In the genomic region with DNA sequence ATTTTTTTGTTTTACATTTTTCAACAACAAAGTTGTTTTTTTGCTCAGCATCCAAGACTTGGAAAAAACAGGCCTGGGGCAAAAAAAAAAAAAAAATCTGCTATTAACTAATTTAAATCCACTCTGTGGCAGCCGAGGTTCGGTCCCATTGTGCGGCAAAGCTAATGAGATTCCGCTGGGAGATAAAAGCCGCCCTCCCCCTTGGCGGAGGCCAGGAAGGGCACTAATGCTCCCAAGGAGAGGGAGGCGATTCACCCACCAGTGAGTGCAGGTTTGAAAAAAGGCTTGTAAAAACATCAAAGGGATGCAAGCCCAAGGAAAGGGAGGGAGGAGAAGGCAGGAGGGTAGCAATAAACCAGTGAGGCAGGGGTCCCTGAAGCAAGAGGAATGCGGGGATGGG, we compare ENCODE assay signal across 25 cellular contexts.
DNase-seq lines count a peak whose midpoint lies in the region; ATAC-seq and TF ChIP-seq lines count a peak whose summit lies in the region.
"Had no signal": no experiment of that assay in that cellular context is flagged by ENCODE, and none has a peak within 500 bp of the region (broad histone marks: within the 10 kb centered on the region; RNA-seq: fewer than 3 reads in every experiment).

No MANE protein-coding gene starts in this region.

- H4K20me1 ChIP-seq in GM23338 (replicated peaks; ENCODE audit: insufficient read depth), result no peaks in the 10 kb centered on the region; the same call in none of the 2 replicates

- ATAC-seq in GM23338 (peak; percentile 78), left ventricle myocardium superior (no peak)
- ATAC-seq: GM12878; HCT116; stimulated activated memory B cell treated with anti-CD40 and anti-IgM and Interleukin-4, amounts not matched to agents 10 μg/mL and 1 μg/mL and 100 μg/mL, for 72 hours; T-helper 17 cell had no signal

- no peak overlapping the region for H2AFZ ChIP-seq in GM23338
- H2AFZ ChIP-seq: PC-9 had no signal

- H3K4me3 Mint-ChIP-seq in GM23338 (peak overlapping the region; percentile 28; the same call in 2 of the 3 replicates), endodermal cell (no peak overlapping the region), nephron progenitor cell (no peak overlapping the region)
- no peak overlapping the region for H3K4me3 Mint-ChIP-seq in activated T-cell treated with anti-CD3 and anti-CD28 coated beads, Interleukin-2, amount 50 U/mL, for 24 hours
- H3K4me3 Mint-ChIP-seq: activated CD4-positive, alpha-beta memory T cell treated with anti-CD3 and anti-CD28 coated beads for 36 hours; activated naive CD4-positive, alpha-beta T cell treated with anti-CD3 and anti-CD28 coated beads, Interleukin-2, amount 10 ng/mL, durations not matched to agents 7 days and 5 days; B cell; CD8-positive, alpha-beta memory T cell; naive B cell; stimulated activated memory B cell treated with anti-CD40 and anti-IgM and Interleukin-4, amounts not matched to agents 10 μg/mL and 1 μg/mL and 100 μg/mL, for 72 hours; T-helper 17 cell; type B pancreatic cell had no signal

- H3K4me2 ChIP-seq in GM23338, result peak overlapping the region; percentile 28
- H3K4me2 ChIP-seq: PC-9 had no signal

- H3K9ac ChIP-seq in NT2/D1 (ENCODE audit: insufficient read length, low read depth), result no peak overlapping the region
- H3K9ac ChIP-seq in endodermal cell (ENCODE audit: extremely low read depth, low read length, poor library complexity, severe bottlenecking), result no peak overlapping the region

- no peaks in the 10 kb centered on the region for H3K9me2 ChIP-seq in GM23338 (ENCODE audit: insufficient read depth)

- H3K27me3 Mint-ChIP-seq in GM23338 (ENCODE audit: insufficient read depth, low read depth, poor library complexity) (peaks cover 14% of the 10 kb centered on the region), endodermal cell (ENCODE audit: insufficient read depth) (no peaks in the 10 kb centered on the region), nephron progenitor cell (ENCODE audit: low read depth, poor library complexity) (peaks cover 10% of the 10 kb centered on the region)
- no peaks in the 10 kb centered on the region for H3K27me3 Mint-ChIP-seq in activated T-cell treated with anti-CD3 and anti-CD28 coated beads, Interleukin-2, amount 50 U/mL, for 24 hours
- H3K27me3 Mint-ChIP-seq: activated CD4-positive, alpha-beta memory T cell treated with anti-CD3 and anti-CD28 coated beads for 36 hours; activated naive CD4-positive, alpha-beta T cell treated with anti-CD3 and anti-CD28 coated beads, Interleukin-2, amount 10 ng/mL, durations not matched to agents 7 days and 5 days; B cell; CD8-positive, alpha-beta memory T cell; naive B cell; stimulated activated memory B cell treated with anti-CD40 and anti-IgM and Interleukin-4, amounts not matched to agents 10 μg/mL and 1 μg/mL and 100 μg/mL, for 72 hours; T-helper 17 cell; type B pancreatic cell had no signal

- DNase-seq in GM23338 (ENCODE audit: low spot score) (peak; percentile 78), NT2/D1 (ENCODE audit: low read depth, low spot score) (peak; percentile 66), endodermal cell (peak; percentile 74), nephron progenitor cell (peak; percentile 42), left ventricle myocardium superior (no peak), ascending aorta (ENCODE audit: low spot score in 2 of 2) (no peak)
- DNase-seq in stimulated activated CD4-positive, alpha-beta T cell treated with anti-CD3 and anti-CD28 coated beads, Interleukin-1b, Interleukin-23, amount 100 ng/mL, for 48 hours, result no peak
- DNase-seq in activated T-cell treated with anti-CD3 and anti-CD28 coated beads, Interleukin-2, amount 50 U/mL, for 24 hours, result no peak
- DNase-seq: activated CD4-positive, alpha-beta memory T cell treated with anti-CD3 and anti-CD28 coated beads for 36 hours; activated CD4-positive, CD25-positive, alpha-beta regulatory T cell treated with anti-CD3 and anti-CD28 coated beads, Interleukin-2, amount 50 U/mL, for 72 hours; activated naive CD4-positive, alpha-beta T cell treated with anti-CD3 and anti-CD28 coated beads, Interleukin-2, amount 10 ng/mL, durations not matched to agents 7 days and 5 days; CD8-positive, alpha-beta memory T cell; naive B cell; NCI-H1694 treated with DMSO at 0.1 percent for 48 hours; NCI-H2171; occipital lobe; PC-9; stimulated activated CD4-positive, alpha-beta T cell treated with anti-CD3 and anti-CD28 coated beads, Interleukin-15, amount 100 ng/mL, for 24 hours; T-helper 17 cell had no signal

- H3K4me1 Mint-ChIP-seq in GM23338 (peaks cover 26% of the 10 kb centered on the region), endodermal cell (peaks cover 12% of the 10 kb centered on the region), nephron progenitor cell (peaks cover 45% of the 10 kb centered on the region)
- H3K4me1 Mint-ChIP-seq in activated T-cell treated with anti-CD3 and anti-CD28 coated beads, Interleukin-2, amount 50 U/mL, for 24 hours (ENCODE audit: low read depth), result no peaks in the 10 kb centered on the region
- H3K4me1 Mint-ChIP-seq: activated naive CD4-positive, alpha-beta T cell treated with anti-CD3 and anti-CD28 coated beads, Interleukin-2, amount 10 ng/mL, durations not matched to agents 7 days and 5 days; B cell; stimulated activated memory B cell treated with anti-CD40 and anti-IgM and Interleukin-4, amounts not matched to agents 10 μg/mL and 1 μg/mL and 100 μg/mL, for 72 hours had no signal

- H3K27me3 ChIP-seq in GM23338 (ENCODE audit: insufficient read depth) (no peaks in the 10 kb centered on the region), NT2/D1 (ENCODE audit: insufficient read depth, insufficient read length) (no peaks in the 10 kb centered on the region), endodermal cell (ENCODE audit: control insufficient read depth, insufficient read depth, low read length, poor library complexity, severe bottlenecking) (no peaks in the 10 kb centered on the region), ascending aorta (no peaks in the 10 kb centered on the region)
- H3K27me3 ChIP-seq: dorsolateral prefrontal cortex had no signal

- H3K9me3 ChIP-seq in NT2/D1 (ENCODE audit: insufficient read depth, low read length), result no peaks in the 10 kb centered on the region
- H3K9me3 ChIP-seq in endodermal cell (ENCODE audit: control insufficient read depth, low read length), result no peaks in the 10 kb centered on the region
- H3K9me3 ChIP-seq in ascending aorta, result no peaks in the 10 kb centered on the region

- TF ChIP-seq CTCF in GM23338 (conservative IDR thresholded peaks at IDR 0.05; ENCODE audit: low read depth in 2 of 2) (no peak), endodermal cell (conservative IDR thresholded peaks at IDR 0.05) (no peak), nephron progenitor cell (IDR thresholded peaks at IDR 0.05) (no peak), ascending aorta (IDR thresholded peaks at IDR 0.05) (no peak)

- intact Hi-C loops in left ventricle myocardium superior (cut with micrococcal nuclease), result no loop called here
- intact Hi-C loops in ascending aorta (cut with DNase I), result no loop called here

- H3K36me3 Mint-ChIP-seq in GM23338 (ENCODE audit: low read depth) (no peaks in the 10 kb centered on the region; the same call in 2 of the 3 replicates), endodermal cell (ENCODE audit: low read depth) (no peaks in the 10 kb centered on the region), nephron progenitor cell (ENCODE audit: low read depth) (peaks cover 5% of the 10 kb centered on the region)
- peaks cover 20% of the 10 kb centered on the region for H3K36me3 Mint-ChIP-seq in activated T-cell treated with anti-CD3 and anti-CD28 coated beads, Interleukin-2, amount 50 U/mL, for 24 hours (ENCODE audit: low read depth)
- H3K36me3 Mint-ChIP-seq: activated naive CD4-positive, alpha-beta T cell treated with anti-CD3 and anti-CD28 coated beads, Interleukin-2, amount 10 ng/mL, durations not matched to agents 7 days and 5 days; naive B cell; type B pancreatic cell had no signal

- no peaks in the 10 kb centered on the region for H3K36me3 ChIP-seq in GM23338 (ENCODE audit: insufficient read depth)
- H3K36me3 ChIP-seq in NT2/D1 (ENCODE audit: insufficient read depth, insufficient read length, low read length), result peaks cover 2% of the 10 kb centered on the region
- no peaks in the 10 kb centered on the region for H3K36me3 ChIP-seq in endodermal cell (ENCODE audit: control insufficient read depth, insufficient read depth, low read length)
- H3K36me3 ChIP-seq in ascending aorta, result peaks cover under 1 to 3% of the 10 kb centered on the region in 2 donors

- no peaks in the 10 kb centered on the region for H3K79me2 ChIP-seq in GM23338 (replicated peaks; ENCODE audit: insufficient read depth)

- H3K27ac Mint-ChIP-seq in GM23338 (no peak overlapping the region), endodermal cell (no peak overlapping the region), nephron progenitor cell (peak overlapping the region; percentile 46)
- no peak overlapping the region for H3K27ac Mint-ChIP-seq in activated T-cell treated with anti-CD3 and anti-CD28 coated beads, Interleukin-2, amount 50 U/mL, for 24 hours
- H3K27ac Mint-ChIP-seq: activated CD4-positive, alpha-beta memory T cell treated with anti-CD3 and anti-CD28 coated beads for 36 hours; activated naive CD4-positive, alpha-beta T cell treated with anti-CD3 and anti-CD28 coated beads, Interleukin-2, amount 10 ng/mL, durations not matched to agents 7 days and 5 days; B cell; CD8-positive, alpha-beta memory T cell; stimulated activated memory B cell treated with anti-CD40 and anti-IgM and Interleukin-4, amounts not matched to agents 10 μg/mL and 1 μg/mL and 100 μg/mL, for 72 hours; type B pancreatic cell had no signal

- H3K9me3 Mint-ChIP-seq in GM23338 (no peaks in the 10 kb centered on the region; the same call in 2 of the 3 replicates), endodermal cell (no peaks in the 10 kb centered on the region), nephron progenitor cell (no peaks in the 10 kb centered on the region)
- no peaks in the 10 kb centered on the region for H3K9me3 Mint-ChIP-seq in activated T-cell treated with anti-CD3 and anti-CD28 coated beads, Interleukin-2, amount 50 U/mL, for 24 hours
- H3K9me3 Mint-ChIP-seq: activated CD4-positive, alpha-beta memory T cell treated with anti-CD3 and anti-CD28 coated beads for 36 hours; activated naive CD4-positive, alpha-beta T cell treated with anti-CD3 and anti-CD28 coated beads, Interleukin-2, amount 10 ng/mL, durations not matched to agents 7 days and 5 days; CD8-positive, alpha-beta memory T cell; naive B cell; stimulated activated memory B cell treated with anti-CD40 and anti-IgM and Interleukin-4, amounts not matched to agents 10 μg/mL and 1 μg/mL and 100 μg/mL, for 72 hours; type B pancreatic cell had no signal

- H3F3A ChIP-seq in GM23338 (replicated peaks; ENCODE audit: low read depth), result 0 out of 2 replicates have a peak, but pooled peaks cover 3% of the 10 kb centered on the region

- H3K4me1 ChIP-seq in GM23338 (ENCODE audit: insufficient read depth) (peaks cover 15% of the 10 kb centered on the region), NT2/D1 (ENCODE audit: insufficient read depth, insufficient read length) (peaks cover 24% of the 10 kb centered on the region), endodermal cell (ENCODE audit: control insufficient read depth, insufficient read depth, low read length) (peaks cover 12% of the 10 kb centered on the region), ascending aorta (no peaks in the 10 kb centered on the region)

- H3K27ac ChIP-seq in GM23338 (ENCODE audit: low read depth) (no peak overlapping the region), endodermal cell (ENCODE audit: low read depth, low read length) (peak overlapping the region; percentile 2), ascending aorta (no peak overlapping the region)
- H3K27ac ChIP-seq: PC-9 had no signal

- H3K4me3 ChIP-seq in GM23338 (no peak overlapping the region), NT2/D1 (ENCODE audit: insufficient read length, low read depth) (no peak overlapping the region), endodermal cell (ENCODE audit: low read length) (no peak overlapping the region), ascending aorta (no peak overlapping the region)
- H3K4me3 ChIP-seq: dorsolateral prefrontal cortex, GM12878, PC-9 had no signal

- 16 to 40% methylated on average over 3 to 8 of the region's 8 CpGs for WGBS in endodermal cell (ENCODE audit: insufficient coverage in 1 of 2, insufficient read length in 1 of 2), 2 experiments

Comparison
In these comparisons a context has a peak if more than half of its experiments do, and no peak if none do; other contexts are left out.
1. DNase-seq: peak in GM23338 (single experiment), NT2/D1 (single experiment), endodermal cell (single experiment) and nephron progenitor cell (single experiment); none in stimulated activated CD4-positive, alpha-beta T cell treated with anti-CD3 and anti-CD28 coated beads, Interleukin-1b, Interleukin-23, amount 100 ng/mL, for 48 hours (single experiment), left ventricle myocardium superior (single experiment), ascending aorta (0 of 2) and activated T-cell treated with anti-CD3 and anti-CD28 coated beads, Interleukin-2, amount 50 U/mL, for 24 hours (single experiment).